ENCODE assay signal across 8 cellular contexts in genomic region chr19:4911786-4912672, GRCh38. TPM values are rescaled to one million over a fixed set of nuclear protein-coding genes. Genes with fewer than 3 reads are reported as not detected.
DNase-seq lines count a peak whose midpoint lies in the region; ATAC-seq lines count a peak whose summit lies in the region.

No MANE protein-coding gene starts in this region.

- peaks cover 61% of the 10 kb centered on the region for H3K36me3 Mint-ChIP-seq in activated CD4-positive, alpha-beta memory T cell treated with anti-CD3 and anti-CD28 coated beads for 36 hours

- no peaks in the 10 kb centered on the region for H3K27me3 Mint-ChIP-seq in activated CD4-positive, alpha-beta memory T cell treated with anti-CD3 and anti-CD28 coated beads for 36 hours

- H3K4me3 Mint-ChIP-seq in activated CD4-positive, alpha-beta memory T cell treated with anti-CD3 and anti-CD28 coated beads for 36 hours = peak overlapping the region; percentile 89

- ATAC-seq in GM18517 (IDR thresholded peaks at IDR 0.05; ENCODE audit: unreplicated experiment) = no peak

- H3K4me1 Mint-ChIP-seq in activated CD4-positive, alpha-beta memory T cell treated with anti-CD3 and anti-CD28 coated beads for 36 hours (ENCODE audit: low read depth) = peaks cover 67% of the 10 kb centered on the region

- POLR2A ChIA-PET in activated CD4-positive, alpha-beta memory T cell treated with anti-CD3 and anti-CD28 coated beads for 36 hours (lab: Charles Lee) = interaction anchor here (0.7 to 1.9 kb wide), 6 partner anchors 42 to 120 kb away, joined by 3 to 11 read pairs (median 4); partner anchors contain the start of genes FEM1A, KDM4B and PLIN3

- H3K27ac Mint-ChIP-seq in activated CD4-positive, alpha-beta memory T cell treated with anti-CD3 and anti-CD28 coated beads for 36 hours = peak overlapping the region; percentile 84

- CTCF ChIA-PET in activated CD4-positive, alpha-beta memory T cell treated with anti-CD3 and anti-CD28 coated beads for 36 hours (lab: Charles Lee) = interaction anchor here (0.6 to 6.7 kb wide), 16 partner anchors 9 to 187 kb away, joined by 3 to 102 read pairs (median 4); partner anchors contain the start of genes ARRDC5, FEM1A and PLIN3

- no peaks in the 10 kb centered on the region for H3K9me3 Mint-ChIP-seq in activated CD4-positive, alpha-beta memory T cell treated with anti-CD3 and anti-CD28 coated beads for 36 hours

- intact Hi-C loops in activated CD4-positive, alpha-beta memory T cell treated with anti-CD3 and anti-CD28 coated beads for 36 hours (cut with micrococcal nuclease) = loop anchor here (1.0 to 2.0 kb wide), 3 partner anchors 40 to 101 kb away; partner anchors contain the start of gene PLIN3

- DNase-seq in NCI-H1417 (lab: John Stamatoyannopoulos, UW) (peak in 2 of 3 experiments; percentile 22 to 56), NCI-H1417 treated with DMSO at 0.1 percent for 48 hours (lab: John Stamatoyannopoulos, UW) (no peak), NCI-H2227 treated with DMSO at 0.1 percent for 48 hours (lab: John Stamatoyannopoulos, UW) (peak; percentile 32), ecto neural progenitor cell (ENCODE audit: low spot score) (peak; percentile 77), lung microvascular endothelial cell (ENCODE audit: low read depth in 2 of 2) (peak; percentile 81 to 96)
- peak; percentile 88 for DNase-seq in activated CD4-positive, alpha-beta memory T cell treated with anti-CD3 and anti-CD28 coated beads for 36 hours
- peak; percentile 55 to 73 (median 70) for DNase-seq in stimulated activated CD4-positive, alpha-beta T cell treated with anti-CD3 and anti-CD28 coated beads, TNF-alpha, amount 100 ng/mL, for 24 hours (ENCODE audit: low read depth in 3 of 3)

RNA-seq across cellular contexts. Expression of gene UHRF1, which starts 2.7 kb away (rescaled TPM):
- 100 to 1,000 TPM; 118 to 119 TPM for total RNA-seq in activated CD4-positive, alpha-beta memory T cell treated with anti-CD3 and anti-CD28 coated beads for 36 hours
- 6.9 and 16.6 TPM in 2 replicates for total RNA-seq in lung microvascular endothelial cell

RNA-seq across cellular contexts. Expression of gene ARRDC5, which starts 9.3 kb away (rescaled TPM):
- under 1 TPM in 1 of 2 experiments, not detected in 1; 0.12 TPM for total RNA-seq in activated CD4-positive, alpha-beta memory T cell treated with anti-CD3 and anti-CD28 coated beads for 36 hours
- under 0.01 TPM in 1 of 2 replicates, not detected in the other for total RNA-seq in lung microvascular endothelial cell

RNA-seq across cellular contexts. Expression of gene PLIN3, which starts 44.6 kb away (rescaled TPM):
- total RNA-seq in activated CD4-positive, alpha-beta memory T cell treated with anti-CD3 and anti-CD28 coated beads for 36 hours = 10 to 100 TPM; 36.6 to 37.7 TPM
- total RNA-seq in lung microvascular endothelial cell = 44.0 and 70.2 TPM in 2 replicates

RNA-seq across cellular contexts. Expression of gene KDM4B, which starts 56.9 kb away (rescaled TPM):
- total RNA-seq in activated CD4-positive, alpha-beta memory T cell treated with anti-CD3 and anti-CD28 coated beads for 36 hours = 10 to 100 TPM; 19.2 to 20.6 TPM
- total RNA-seq in lung microvascular endothelial cell = 8.9 and 12.3 TPM in 2 replicates
